ENCODE assay signal across 33 cellular contexts in the genomic region with DNA sequence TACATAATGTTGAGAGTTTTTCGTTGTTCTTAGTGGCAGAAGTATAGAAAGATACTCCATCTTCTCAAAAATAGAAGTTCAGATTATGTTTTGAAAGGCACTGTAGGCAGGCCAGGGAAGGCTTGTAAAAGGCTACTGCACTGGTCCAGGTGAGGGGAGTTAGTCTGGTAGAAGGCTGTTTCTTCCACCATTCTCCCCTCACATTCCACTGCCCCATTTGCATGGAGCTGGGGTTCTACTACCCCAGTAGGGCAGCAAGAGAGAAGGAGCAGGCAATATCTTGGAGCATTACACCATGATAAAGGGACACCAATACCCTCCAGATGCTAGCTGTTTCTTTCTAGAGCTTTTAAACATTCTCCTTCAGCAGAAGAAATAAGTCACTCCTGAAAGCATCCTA. TPM values are rescaled to one million over a fixed set of nuclear protein-coding genes. Genes with fewer than 3 reads are reported as not detected.
A peak's percentile ranks its signal among the peaks of the same experiment; 100 is the strongest.
DNase-seq lines count a peak whose midpoint lies in the region; ATAC-seq and TF ChIP-seq lines count a peak whose summit lies in the region.
"Had no signal": no experiment of that assay in that cellular context is flagged by ENCODE, and none has a peak within 500 bp of the region (broad histone marks: within the 10 kb centered on the region; RNA-seq: fewer than 3 reads in every experiment).

No MANE protein-coding gene starts in this region.

- H3K27ac Mint-ChIP-seq in GM23338 (no peak overlapping the region), WTC11 (no peak overlapping the region)
- H3K27ac Mint-ChIP-seq: B cell; CD14-positive monocyte; CD4-positive, alpha-beta memory T cell; CD4-positive, alpha-beta T cell; CD4-positive, CD25-positive, alpha-beta regulatory T cell; CD8-positive, alpha-beta memory T cell; CD8-positive, alpha-beta T cell had no signal

- H3K36me3 Mint-ChIP-seq in GM23338 (ENCODE audit: low read depth) (no peaks in the 10 kb centered on the region), WTC11 (no peaks in the 10 kb centered on the region)
- H3K36me3 Mint-ChIP-seq: CD14-positive monocyte; CD4-positive, alpha-beta memory T cell; CD4-positive, CD25-positive, alpha-beta regulatory T cell; CD8-positive, alpha-beta memory T cell; CD8-positive, alpha-beta T cell had no signal

- TF ChIP-seq CTCF in GM23338 (conservative IDR thresholded peaks at IDR 0.05; ENCODE audit: low read depth in 2 of 2): no peak
- no peak for TF ChIP-seq CTCF in WTC11 (IDR thresholded peaks at IDR 0.05)
- no peak for TF ChIP-seq CTCF in esophagus muscularis mucosa (IDR thresholded peaks at IDR 0.05)
- no peak for TF ChIP-seq CTCF in gastrocnemius medialis (IDR thresholded peaks at IDR 0.05 in 4 of 5, conservative IDR thresholded peaks at IDR 0.05 in 1 of 5)

- H3K4me1 Mint-ChIP-seq in GM23338 (peaks cover 16% of the 10 kb centered on the region; the same call in 2 of the 3 replicates), WTC11 (peaks cover 12% of the 10 kb centered on the region)

- H3K27me3 ChIP-seq in GM23338 (ENCODE audit: insufficient read depth) (no peaks in the 10 kb centered on the region), esophagus muscularis mucosa (no peaks in the 10 kb centered on the region), gastrocnemius medialis (no peaks in the 10 kb centered on the region)
- no peaks in the 10 kb centered on the region for H3K27me3 ChIP-seq in effector memory CD4-positive, alpha-beta T cell (replicated peaks; ENCODE audit: control insufficient read depth, insufficient read depth, low read length, poor library complexity, severe bottlenecking)
- H3K27me3 ChIP-seq: BE2C; BLaER1; BLaER1 treated with 17β-estradiol and CSF1 and Interleukin-3, amounts not matched to agents 10 nM and 100 nM had no signal

- DNase-seq in GM23338 (ENCODE audit: low spot score) (no peak), WTC11 (ENCODE audit: low spot score) (no peak), esophagus muscularis mucosa (ENCODE audit: extremely low spot score) (peak; percentile 42), gastrocnemius medialis (no peak), AG20443 (ENCODE audit: low spot score) (no peak)
- no peak for DNase-seq in effector memory CD4-positive, alpha-beta T cell
- DNase-seq: 8988T; ACHN; AML-193; BE2C; C1 segment of cervical spinal cord; Caco-2; Calu3; CD4-positive, alpha-beta memory T cell; CD4-positive, alpha-beta T cell; CD4-positive, CD25-positive, alpha-beta regulatory T cell; CD8-positive, alpha-beta memory T cell; CD8-positive, alpha-beta T cell; COR-L47; DMS 273 treated with DMSO at 0.1 percent for 48 hours; DMS153; DMS53; DMS79; DMS79 treated with DMSO at 0.1 percent for 48 hours; DND-41; EL had no signal

- H3K79me2 ChIP-seq in GM23338 (replicated peaks; ENCODE audit: insufficient read depth): no peaks in the 10 kb centered on the region

- H4K20me1 ChIP-seq in GM23338 (replicated peaks; ENCODE audit: insufficient read depth): no peaks in the 10 kb centered on the region
- H4K20me1 ChIP-seq: BLaER1; BLaER1 treated with 17β-estradiol and CSF1 and Interleukin-3, amounts not matched to agents 10 nM and 100 nM had no signal

- no peak overlapping the region for H2AFZ ChIP-seq in GM23338

- CTCF ChIA-PET in WTC11 (lab: Charles Lee): no interaction called here

- in situ Hi-C loops in gastrocnemius medialis (cut with MboI; ENCODE audit: low sequenced_read_pairs in 4 of 4): no loop called here

- H3K4me1 ChIP-seq in GM23338 (ENCODE audit: insufficient read depth) (no peaks in the 10 kb centered on the region), esophagus muscularis mucosa (no peaks in the 10 kb centered on the region), gastrocnemius medialis (no peaks in the 10 kb centered on the region)
- peaks cover 14% of the 10 kb centered on the region for H3K4me1 ChIP-seq in effector memory CD4-positive, alpha-beta T cell (ENCODE audit: control insufficient read depth, insufficient read depth, low read length, poor library complexity, severe bottlenecking)
- H3K4me1 ChIP-seq: A549; BE2C; BLaER1; BLaER1 treated with 17β-estradiol and CSF1 and Interleukin-3, amounts not matched to agents 10 nM and 100 nM; Caco-2 had no signal

- no peaks in the 10 kb centered on the region for H3F3A ChIP-seq in GM23338 (replicated peaks; ENCODE audit: low read depth)

- H3K4me3 ChIP-seq in GM23338: no peak overlapping the region
- no peak overlapping the region for H3K4me3 ChIP-seq in esophagus muscularis mucosa
- no peak overlapping the region for H3K4me3 ChIP-seq in gastrocnemius medialis
- H3K4me3 ChIP-seq in effector memory CD4-positive, alpha-beta T cell (ENCODE audit: insufficient read depth, low read depth, low read length, poor library complexity, severe bottlenecking): no peak overlapping the region
- H3K4me3 ChIP-seq: A549; BLaER1; BLaER1 treated with 17β-estradiol and CSF1 and Interleukin-3, amounts not matched to agents 10 nM and 100 nM had no signal

- intact Hi-C loops in esophagus muscularis mucosa (cut with DNase I): no loop called here
- intact Hi-C loops in gastrocnemius medialis (cut with DNase I; ENCODE audit: low total_unique reads): no loop called here

- H3K9me3 Mint-ChIP-seq in GM23338 (no peaks in the 10 kb centered on the region), WTC11 (no peaks in the 10 kb centered on the region)
- H3K9me3 Mint-ChIP-seq: CD14-positive monocyte; CD4-positive, alpha-beta memory T cell; CD4-positive, alpha-beta T cell; CD4-positive, CD25-positive, alpha-beta regulatory T cell; CD8-positive, alpha-beta memory T cell; CD8-positive, alpha-beta T cell had no signal

- TF ChIP-seq EP300 in esophagus muscularis mucosa (IDR thresholded peaks at IDR 0.05): no peak

- H3K4me2 ChIP-seq in GM23338: no peak overlapping the region
- H3K4me2 ChIP-seq: A549; BLaER1; BLaER1 treated with 17β-estradiol and CSF1 and Interleukin-3, amounts not matched to agents 10 nM and 100 nM had no signal

- H3K27ac ChIP-seq in GM23338 (ENCODE audit: low read depth): no peak overlapping the region
- no peak overlapping the region for H3K27ac ChIP-seq in esophagus muscularis mucosa (replicated peaks in 1 of 4)
- no peak overlapping the region for H3K27ac ChIP-seq in gastrocnemius medialis
- no peak overlapping the region for H3K27ac ChIP-seq in effector memory CD4-positive, alpha-beta T cell (ENCODE audit: insufficient read depth, low read length, poor library complexity, severe bottlenecking)
- H3K27ac ChIP-seq: 22Rv1; A549; BLaER1; BLaER1 treated with 17β-estradiol and CSF1 and Interleukin-3, amounts not matched to agents 10 nM and 100 nM; C4-2B had no signal

- peak; percentile 55 for ATAC-seq in GM23338
- peak; percentile 66; the same call in 1 of the 2 replicates for ATAC-seq in WTC11
- ATAC-seq in gastrocnemius medialis: no peak
- ATAC-seq: A549; CD8-positive, alpha-beta T cell had no signal

- H3K9me3 ChIP-seq in esophagus muscularis mucosa (no peaks in the 10 kb centered on the region), gastrocnemius medialis (no peaks in the 10 kb centered on the region)
- no peaks in the 10 kb centered on the region for H3K9me3 ChIP-seq in effector memory CD4-positive, alpha-beta T cell (ENCODE audit: control insufficient read depth, low read length)
- H3K9me3 ChIP-seq: A549; BE2C; BLaER1; BLaER1 treated with 17β-estradiol and CSF1 and Interleukin-3, amounts not matched to agents 10 nM and 100 nM; Caco-2 had no signal

- no peaks in the 10 kb centered on the region for H3K9me2 ChIP-seq in GM23338 (ENCODE audit: insufficient read depth)

- WGBS in esophagus muscularis mucosa: 81% methylated on average over 1 of the region's 1 CpG

- H3K27me3 Mint-ChIP-seq in GM23338 (ENCODE audit: insufficient read depth, low read depth, poor library complexity) (peaks cover 4% of the 10 kb centered on the region), WTC11 (ENCODE audit: low read depth) (no peaks in the 10 kb centered on the region)
- H3K27me3 Mint-ChIP-seq: B cell; CD4-positive, alpha-beta memory T cell; CD4-positive, alpha-beta T cell; CD4-positive, CD25-positive, alpha-beta regulatory T cell had no signal

- POLR2A ChIA-PET in WTC11 (lab: Charles Lee): no interaction called here

- no peak overlapping the region for H3K4me3 Mint-ChIP-seq in GM23338
- H3K4me3 Mint-ChIP-seq in WTC11: no peak overlapping the region
- H3K4me3 Mint-ChIP-seq: B cell; CD14-positive monocyte; CD4-positive, alpha-beta memory T cell; CD4-positive, alpha-beta T cell; CD4-positive, CD25-positive, alpha-beta regulatory T cell; CD8-positive, alpha-beta memory T cell; CD8-positive, alpha-beta T cell had no signal

- TF ChIP-seq POLR2A in esophagus muscularis mucosa (IDR thresholded peaks at IDR 0.05; ENCODE audit: low read depth): no peak
- TF ChIP-seq POLR2A in gastrocnemius medialis (IDR thresholded peaks at IDR 0.05): no peak

- H3K36me3 ChIP-seq in GM23338 (ENCODE audit: insufficient read depth): no peaks in the 10 kb centered on the region
- no peaks in the 10 kb centered on the region for H3K36me3 ChIP-seq in esophagus muscularis mucosa
- H3K36me3 ChIP-seq in gastrocnemius medialis: no peaks in the 10 kb centered on the region
- H3K36me3 ChIP-seq in effector memory CD4-positive, alpha-beta T cell (ENCODE audit: control insufficient read depth, insufficient read depth, low read length): no peaks in the 10 kb centered on the region
- H3K36me3 ChIP-seq: BE2C; BLaER1; BLaER1 treated with 17β-estradiol and CSF1 and Interleukin-3, amounts not matched to agents 10 nM and 100 nM had no signal

TF ChIP-seq in GM23338, 12 proteins besides CTCF, POLR2A, EP300 and RAD21 (continues in another document):
- TF ChIP-seq STAT1 (IDR thresholded peaks at IDR 0.05; ENCODE audit: unreplicated experiment) (no peak), JUNB (IDR thresholded peaks at IDR 0.05; ENCODE audit: unreplicated experiment) (no peak), ZNF331 (CRISPR knock-in tag; IDR thresholded peaks at IDR 0.05; ENCODE audit: low read depth) (no peak)

TF ChIP-seq in WTC11, 78 proteins besides CTCF, POLR2A, EP300 and RAD21:
- no peak for TF ChIP-seq CBFB (CRISPR knock-in tag; IDR thresholded peaks at IDR 0.05; ENCODE audit: low read depth)
- TF ChIP-seq ZNF317 (CRISPR knock-in tag; IDR thresholded peaks at IDR 0.05; ENCODE audit: borderline replicate concordance, low read depth): no peak
- no peak for TF ChIP-seq ATF1 (CRISPR knock-in tag; IDR thresholded peaks at IDR 0.05)

RNA-seq across cellular contexts. Expression of gene SGMS1, which starts 16.5 kb away (rescaled TPM):
- 33.6 and 34.7 TPM in 2 replicates for total RNA-seq in GM23338 (2014; rRNA removed; shearing (Covaris generic))
- 12.6 and 15.0 TPM in 2 replicates for polyA plus RNA-seq in GM23338 (2016; fragmentation: Nextera tagmentation; extraction: Ambion mirVana)
- total RNA-seq in WTC11 (2021): 12.4 to 14.0 TPM (median 13.2 TPM) in 3 replicates
- total RNA-seq in esophagus muscularis mucosa: 100 to 1,000 TPM in 1 of 4 donors, 10 to 100 TPM in 3; 64.3 to 132 (median 87.0) TPM
- 10 to 100 TPM; 17.6 to 30.7 (median 25.0) TPM for total RNA-seq in gastrocnemius medialis

Comparison
In these comparisons a context has a peak if more than half of its experiments do, and no peak if none do; other contexts are left out.
1. ATAC-seq: peak in GM23338 (single experiment) and WTC11 (single experiment); none in gastrocnemius medialis (0 of 2).